Comparison of ENCODE assay signal across 14 cellular contexts in the genomic region with DNA sequence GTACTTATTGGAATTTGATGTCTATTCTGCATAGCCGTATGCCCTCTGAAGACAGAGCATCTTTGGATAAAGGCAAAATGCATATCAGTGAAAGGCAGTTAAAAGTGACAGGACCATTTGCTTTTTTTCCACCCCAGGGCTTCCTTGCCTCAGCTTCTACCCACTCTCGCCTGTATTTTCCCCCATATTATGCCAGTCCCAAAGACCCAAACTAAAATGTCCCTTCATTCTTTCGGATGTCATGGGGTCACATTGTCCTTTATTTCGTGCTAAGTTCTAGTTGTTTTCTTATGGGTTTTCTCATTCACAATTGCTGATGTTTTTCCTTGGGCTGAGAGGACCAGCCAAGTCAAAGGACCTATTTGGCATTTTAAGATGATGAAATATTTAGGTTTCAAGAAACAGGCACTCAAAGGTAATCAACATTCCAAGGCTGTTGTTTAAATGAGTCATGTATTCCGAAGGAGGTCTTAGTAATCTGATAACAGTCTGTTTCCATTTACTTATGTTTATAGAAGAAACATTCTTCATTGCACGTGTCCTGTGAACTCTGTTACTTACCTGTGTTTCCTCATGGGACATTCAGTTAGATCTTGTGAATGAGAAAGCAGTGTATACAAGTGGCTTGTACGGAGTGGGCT.
A peak's percentile ranks its signal among the peaks of the same experiment; 100 is the strongest.
DNase-seq lines count a peak whose midpoint lies in the region; ATAC-seq, FAIRE-seq and TF ChIP-seq lines count a peak whose summit lies in the region.
"Had no signal": no experiment of that assay in that cellular context is flagged by ENCODE, and none has a peak within 500 bp of the region (broad histone marks: within the 10 kb centered on the region; RNA-seq: fewer than 3 reads in every experiment).

No MANE protein-coding gene starts in this region.

- ATAC-seq in CD4-positive, alpha-beta T cell (ENCODE audit: poor library complexity): no peak
- ATAC-seq in HG02571 (IDR thresholded peaks at IDR 0.05; ENCODE audit: unreplicated experiment) (no peak), T-cell (replicated peaks in 1 of 4) (no peak)
- ATAC-seq: stimulated activated memory B cell treated with anti-CD40 and anti-IgM and Interleukin-4, amounts not matched to agents 10 μg/mL and 1 μg/mL and 100 μg/mL, for 72 hours had no signal

- POLR2A ChIA-PET in endothelial cell of umbilical vein (lab: Charles Lee) (no interaction called here), T-cell (lab: Charles Lee) (no interaction called here)
- POLR2A ChIA-PET in CD4-positive, alpha-beta T cell (lab: Charles Lee): no interaction called here

- peak; percentile 89 for FAIRE-seq in endothelial cell of umbilical vein (lab: Jason Lieb, UNC)

- no peaks in the 10 kb centered on the region for H4K20me1 ChIP-seq in endothelial cell of umbilical vein (replicated peaks; ENCODE audit: control insufficient read depth, extremely low read depth, insufficient read depth, low read length)

- H3K27ac ChIP-seq in endothelial cell of umbilical vein (ENCODE audit: insufficient read depth, low read depth, low read length): peak overlapping the region; percentile 84
- no peak overlapping the region for H3K27ac ChIP-seq in CD4-positive, alpha-beta T cell (ENCODE audit: low read depth, low read length)

- no peaks in the 10 kb centered on the region for H3K9me3 ChIP-seq in endothelial cell of umbilical vein (replicated peaks; ENCODE audit: control insufficient read depth, insufficient read depth, low read length)
- no peaks in the 10 kb centered on the region for H3K9me3 ChIP-seq in CD4-positive, alpha-beta T cell (ENCODE audit: control insufficient read depth, low read length)

- H3K27me3 ChIP-seq in endothelial cell of umbilical vein (ENCODE audit: control insufficient read depth in 2 of 2, insufficient read depth in 2 of 2, low read length in 2 of 2): no peaks in the 10 kb centered on the region
- H3K27me3 ChIP-seq in CD4-positive, alpha-beta T cell (ENCODE audit: control insufficient read depth, insufficient read depth, low read length): peaks cover 4% of the 10 kb centered on the region

- intact Hi-C loops in endothelial cell of umbilical vein (cut with micrococcal nuclease): loop anchor here (1.0 to 5.0 kb wide), 6 partner anchors 37 to 384 kb away; a partner anchor contains a TSS
- intact Hi-C loops in CD4-positive, alpha-beta T cell (cut with DNase I, micrococcal nuclease): no loop called here

- H3K27me3 Mint-ChIP-seq in mesothelial cell of epicardium (ENCODE audit: low read depth): peaks cover 17% of the 10 kb centered on the region
- peaks cover 12% of the 10 kb centered on the region for H3K27me3 Mint-ChIP-seq in CD4-positive, alpha-beta T cell
- H3K27me3 Mint-ChIP-seq in T-cell: peaks cover 0 to 15% of the 10 kb centered on the region in 2 donors

- H2AFZ ChIP-seq in endothelial cell of umbilical vein (ENCODE audit: low read depth, low read length): no peak overlapping the region

- CTCF ChIA-PET in endothelial cell of umbilical vein (lab: Charles Lee) (no interaction called here), T-cell (lab: Charles Lee) (no interaction called here)
- CTCF ChIA-PET in CD4-positive, alpha-beta T cell (lab: Charles Lee): no interaction called here

- no peak overlapping the region for H3K9ac ChIP-seq in endothelial cell of umbilical vein (replicated peaks; ENCODE audit: extremely low read depth, insufficient read depth, low read length)

- H3K4me3 ChIP-seq in endothelial cell of umbilical vein (replicated peaks in 1 of 3; ENCODE audit: insufficient read depth in 1 of 3, low read depth in 1 of 3, low read length in 3 of 3): no peak overlapping the region

- no peak for TF ChIP-seq CTCF in endothelial cell of umbilical vein (IDR thresholded peaks at IDR 0.05; ENCODE audit: extremely low read depth in 1 of 2, insufficient read depth in 1 of 2, low read depth in 1 of 2, low read length in 2 of 2)
- no peak for TF ChIP-seq CTCF in mesothelial cell of epicardium (IDR thresholded peaks at IDR 0.05; ENCODE audit: unreplicated experiment)
- TF ChIP-seq CTCF in CD4-positive, alpha-beta T cell (IDR thresholded peaks at IDR 0.05): no peak

- H3K79me2 ChIP-seq in endothelial cell of umbilical vein (ENCODE audit: control insufficient read depth, insufficient read depth, low read length): no peaks in the 10 kb centered on the region

- peaks cover 21% of the 10 kb centered on the region for H3K4me1 ChIP-seq in endothelial cell of umbilical vein (ENCODE audit: control insufficient read depth, extremely low read depth, insufficient read depth, low read length)

- H3K4me3 Mint-ChIP-seq in mesothelial cell of epicardium (no peak overlapping the region), T-cell (no peak overlapping the region)
- H3K4me3 Mint-ChIP-seq in CD4-positive, alpha-beta T cell: no peak overlapping the region
- H3K4me3 Mint-ChIP-seq: activated B cell treated with CpG ODN at 0.5 μM for 24 hours; neural crest cell; stimulated activated memory B cell treated with anti-CD40 and anti-IgM and Interleukin-4, amounts not matched to agents 10 μg/mL and 1 μg/mL and 100 μg/mL, for 72 hours had no signal

- no TSS peak for BruUV-seq in endothelial cell of umbilical vein (replicated peaks; lab: Mats Ljungman, UMichigan)

- dilution Hi-C loops in endothelial cell of umbilical vein (cut with MboI; ENCODE audit: extremely low pct_ligation_motif_present, low sequenced_read_pairs): no loop called here

- no peaks in the 10 kb centered on the region for H3K9me1 ChIP-seq in endothelial cell of umbilical vein (replicated peaks; ENCODE audit: control insufficient read depth, extremely low read depth, insufficient read depth, low read length)

- H3K27ac Mint-ChIP-seq in mesothelial cell of epicardium (peak overlapping the region; percentile 68), T-cell (no peak overlapping the region)
- no peak overlapping the region for H3K27ac Mint-ChIP-seq in CD4-positive, alpha-beta T cell
- H3K27ac Mint-ChIP-seq: activated B cell treated with CpG ODN at 0.5 μM for 24 hours; stimulated activated memory B cell treated with anti-CD40 and anti-IgM and Interleukin-4, amounts not matched to agents 10 μg/mL and 1 μg/mL and 100 μg/mL, for 72 hours had no signal

- H3K4me2 ChIP-seq in endothelial cell of umbilical vein (ENCODE audit: insufficient read depth, low read length): peak overlapping the region; percentile 69

- H3K36me3 ChIP-seq in endothelial cell of umbilical vein (ENCODE audit: control insufficient read depth in 2 of 2, extremely low read depth in 1 of 2, insufficient read depth in 2 of 2, low read length in 2 of 2): no peaks in the 10 kb centered on the region

- H3K4me1 Mint-ChIP-seq in mesothelial cell of epicardium (peaks cover 31% of the 10 kb centered on the region), T-cell (no peaks in the 10 kb centered on the region)
- no peaks in the 10 kb centered on the region for H3K4me1 Mint-ChIP-seq in CD4-positive, alpha-beta T cell (ENCODE audit: low read depth)
- H3K4me1 Mint-ChIP-seq: activated B cell treated with CpG ODN at 0.5 μM for 24 hours; neural crest cell; stimulated activated memory B cell treated with anti-CD40 and anti-IgM and Interleukin-4, amounts not matched to agents 10 μg/mL and 1 μg/mL and 100 μg/mL, for 72 hours had no signal

- no peaks in the 10 kb centered on the region for H3K36me3 Mint-ChIP-seq in mesothelial cell of epicardium
- H3K36me3 Mint-ChIP-seq in CD4-positive, alpha-beta T cell (ENCODE audit: low read depth): no peaks in the 10 kb centered on the region
- no peaks in the 10 kb centered on the region for H3K36me3 Mint-ChIP-seq in T-cell
- H3K36me3 Mint-ChIP-seq: stimulated activated memory B cell treated with anti-CD40 and anti-IgM and Interleukin-4, amounts not matched to agents 10 μg/mL and 1 μg/mL and 100 μg/mL, for 72 hours had no signal

- TF ChIP-seq POLR2A in endothelial cell of umbilical vein (IDR thresholded peaks at IDR 0.05; ENCODE audit: low read depth, low read length): peak; percentile 21

- no peaks in the 10 kb centered on the region for H3K9me3 Mint-ChIP-seq in mesothelial cell of epicardium
- no peaks in the 10 kb centered on the region for H3K9me3 Mint-ChIP-seq in CD4-positive, alpha-beta T cell
- H3K9me3 Mint-ChIP-seq in T-cell: no peaks in the 10 kb centered on the region
- H3K9me3 Mint-ChIP-seq: activated B cell treated with CpG ODN at 0.5 μM for 24 hours; neural crest cell; stimulated activated memory B cell treated with anti-CD40 and anti-IgM and Interleukin-4, amounts not matched to agents 10 μg/mL and 1 μg/mL and 100 μg/mL, for 72 hours had no signal

- peak; percentile 71 for DNase-seq in Daoy (ENCODE audit: low read depth)
- DNase-seq in NCI-H460 (ENCODE audit: extremely low read depth, low read depth): peak; percentile 24
- DNase-seq in endothelial cell of umbilical vein (ENCODE audit: low read depth, low spot score): peak; percentile 67
- no peak for DNase-seq in mesothelial cell of epicardium (ENCODE audit: low spot score in 2 of 2, unreplicated experiment in 2 of 2)
- DNase-seq in CD4-positive, alpha-beta T cell: no peak
- no peak for DNase-seq in DMS153 treated with DMSO at 0.1 percent for 48 hours (lab: John Stamatoyannopoulos, UW; ENCODE audit: unreplicated experiment)
- DNase-seq in T-cell: no peak
- DNase-seq: activated B cell treated with CpG ODN at 0.5 μM for 24 hours, cortex of kidney, NCI-H2029, RPMI8226 had no signal

TF ChIP-seq in endothelial cell of umbilical vein, 7 proteins besides CTCF, POLR2A, EP300 and RAD21:
- peak; percentile 37 for TF ChIP-seq MYC (IDR thresholded peaks at IDR 0.05; ENCODE audit: low read depth, low read length)
- TF ChIP-seq JUN (IDR thresholded peaks at IDR 0.05; ENCODE audit: borderline replicate concordance, insufficient read depth, insufficient read length, low read depth): peak; percentile 93
- peak; percentile 90 for TF ChIP-seq GATA2 (IDR thresholded peaks at IDR 0.05; ENCODE audit: insufficient read depth, insufficient read length, low read depth, low read length)
- no peak for TF ChIP-seq EZH2 (IDR thresholded peaks at IDR 0.05; ENCODE audit: borderline replicate concordance, low read depth, low read length, severe bottlenecking)
- TF ChIP-seq FOS (IDR thresholded peaks at IDR 0.05; ENCODE audit: borderline replicate concordance, insufficient read depth, low read length): peak; percentile 82
- TF ChIP-seq, protein P1, sequence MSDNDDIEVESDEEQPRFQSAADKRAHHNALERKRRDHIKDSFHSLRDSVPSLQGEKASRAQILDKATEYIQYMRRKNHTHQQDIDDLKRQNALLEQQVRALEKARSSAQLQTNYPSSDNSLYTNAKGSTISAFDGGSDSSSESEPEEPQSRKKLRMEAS (IDR thresholded peaks at IDR 0.05; ENCODE audit: insufficient read depth, insufficient read length): no peak
- TF ChIP-seq POLR2AphosphoS5 (IDR thresholded peaks at IDR 0.05; ENCODE audit: insufficient read depth, low read depth, low read length): peak; percentile 73

Comparison
In these comparisons a context has a peak if more than half of its experiments do, and no peak if none do; other contexts are left out.
1. DNase-seq: peak in Daoy (single experiment), NCI-H460 (single experiment) and endothelial cell of umbilical vein (single experiment); none in mesothelial cell of epicardium (0 of 2), CD4-positive, alpha-beta T cell (0 of 10), DMS153 treated with DMSO at 0.1 percent for 48 hours (single experiment) and T-cell (0 of 34).